Comparison of ENCODE assay signal across 1 cellular context in the genomic region with DNA sequence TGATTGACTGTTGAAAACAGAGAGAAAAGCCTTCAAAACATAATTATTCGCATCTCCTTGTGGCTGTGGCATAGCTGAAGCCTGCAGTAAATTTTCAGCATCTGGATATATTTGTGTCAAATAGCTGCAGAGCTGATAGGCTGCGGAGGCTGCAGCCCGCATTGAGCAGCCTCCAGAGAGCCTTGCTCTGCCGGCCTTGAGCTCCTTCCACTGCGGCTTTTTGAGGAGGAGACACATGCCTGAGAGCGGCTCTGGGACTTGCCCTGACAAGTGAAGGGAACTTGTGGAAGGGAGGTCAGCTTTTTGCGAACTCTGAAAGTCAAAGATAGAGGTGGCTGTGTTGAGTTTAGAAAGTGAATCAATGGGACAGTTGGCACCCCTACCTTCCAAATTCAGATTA.
TF ChIP-seq lines count a peak whose summit lies in the region.

No MANE protein-coding gene starts in this region.

TF ChIP-seq in GM23338, 12 proteins besides CTCF, POLR2A, EP300 and RAD21 (continued from another document):
- TF ChIP-seq, protein P1, sequence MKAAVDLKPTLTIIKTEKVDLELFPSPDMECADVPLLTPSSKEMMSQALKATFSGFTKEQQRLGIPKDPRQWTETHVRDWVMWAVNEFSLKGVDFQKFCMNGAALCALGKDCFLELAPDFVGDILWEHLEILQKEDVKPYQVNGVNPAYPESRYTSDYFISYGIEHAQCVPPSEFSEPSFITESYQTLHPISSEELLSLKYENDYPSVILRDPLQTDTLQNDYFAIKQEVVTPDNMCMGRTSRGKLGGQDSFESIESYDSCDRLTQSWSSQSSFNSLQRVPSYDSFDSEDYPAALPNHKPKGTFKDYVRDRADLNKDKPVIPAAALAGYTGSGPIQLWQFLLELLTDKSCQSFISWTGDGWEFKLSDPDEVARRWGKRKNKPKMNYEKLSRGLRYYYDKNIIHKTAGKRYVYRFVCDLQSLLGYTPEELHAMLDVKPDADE (IDR thresholded peaks at IDR 0.05): no peak
- TF ChIP-seq EZH2 (IDR thresholded peaks at IDR 0.05; ENCODE audit: low read depth, unreplicated experiment): no peak
- TF ChIP-seq, protein P2, sequence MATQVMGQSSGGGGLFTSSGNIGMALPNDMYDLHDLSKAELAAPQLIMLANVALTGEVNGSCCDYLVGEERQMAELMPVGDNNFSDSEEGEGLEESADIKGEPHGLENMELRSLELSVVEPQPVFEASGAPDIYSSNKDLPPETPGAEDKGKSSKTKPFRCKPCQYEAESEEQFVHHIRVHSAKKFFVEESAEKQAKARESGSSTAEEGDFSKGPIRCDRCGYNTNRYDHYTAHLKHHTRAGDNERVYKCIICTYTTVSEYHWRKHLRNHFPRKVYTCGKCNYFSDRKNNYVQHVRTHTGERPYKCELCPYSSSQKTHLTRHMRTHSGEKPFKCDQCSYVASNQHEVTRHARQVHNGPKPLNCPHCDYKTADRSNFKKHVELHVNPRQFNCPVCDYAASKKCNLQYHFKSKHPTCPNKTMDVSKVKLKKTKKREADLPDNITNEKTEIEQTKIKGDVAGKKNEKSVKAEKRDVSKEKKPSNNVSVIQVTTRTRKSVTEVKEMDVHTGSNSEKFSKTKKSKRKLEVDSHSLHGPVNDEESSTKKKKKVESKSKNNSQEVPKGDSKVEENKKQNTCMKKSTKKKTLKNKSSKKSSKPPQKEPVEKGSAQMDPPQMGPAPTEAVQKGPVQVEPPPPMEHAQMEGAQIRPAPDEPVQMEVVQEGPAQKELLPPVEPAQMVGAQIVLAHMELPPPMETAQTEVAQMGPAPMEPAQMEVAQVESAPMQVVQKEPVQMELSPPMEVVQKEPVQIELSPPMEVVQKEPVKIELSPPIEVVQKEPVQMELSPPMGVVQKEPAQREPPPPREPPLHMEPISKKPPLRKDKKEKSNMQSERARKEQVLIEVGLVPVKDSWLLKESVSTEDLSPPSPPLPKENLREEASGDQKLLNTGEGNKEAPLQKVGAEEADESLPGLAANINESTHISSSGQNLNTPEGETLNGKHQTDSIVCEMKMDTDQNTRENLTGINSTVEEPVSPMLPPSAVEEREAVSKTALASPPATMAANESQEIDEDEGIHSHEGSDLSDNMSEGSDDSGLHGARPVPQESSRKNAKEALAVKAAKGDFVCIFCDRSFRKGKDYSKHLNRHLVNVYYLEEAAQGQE (IDR thresholded peaks at IDR 0.05; ENCODE audit: unreplicated experiment): no peak
- no peak for TF ChIP-seq NANOG (IDR thresholded peaks at IDR 0.05; ENCODE audit: borderline replicate concordance)
- no peak for TF ChIP-seq POLR2AphosphoS5 (IDR thresholded peaks at IDR 0.05; ENCODE audit: low read depth)
- no peak for TF ChIP-seq STAT1 (IDR thresholded peaks at IDR 0.05; ENCODE audit: unreplicated experiment)
- TF ChIP-seq ZNF331 (CRISPR knock-in tag; IDR thresholded peaks at IDR 0.05; ENCODE audit: low read depth): no peak
